8 cellular contexts compared by ENCODE assay signal in the genomic region with DNA sequence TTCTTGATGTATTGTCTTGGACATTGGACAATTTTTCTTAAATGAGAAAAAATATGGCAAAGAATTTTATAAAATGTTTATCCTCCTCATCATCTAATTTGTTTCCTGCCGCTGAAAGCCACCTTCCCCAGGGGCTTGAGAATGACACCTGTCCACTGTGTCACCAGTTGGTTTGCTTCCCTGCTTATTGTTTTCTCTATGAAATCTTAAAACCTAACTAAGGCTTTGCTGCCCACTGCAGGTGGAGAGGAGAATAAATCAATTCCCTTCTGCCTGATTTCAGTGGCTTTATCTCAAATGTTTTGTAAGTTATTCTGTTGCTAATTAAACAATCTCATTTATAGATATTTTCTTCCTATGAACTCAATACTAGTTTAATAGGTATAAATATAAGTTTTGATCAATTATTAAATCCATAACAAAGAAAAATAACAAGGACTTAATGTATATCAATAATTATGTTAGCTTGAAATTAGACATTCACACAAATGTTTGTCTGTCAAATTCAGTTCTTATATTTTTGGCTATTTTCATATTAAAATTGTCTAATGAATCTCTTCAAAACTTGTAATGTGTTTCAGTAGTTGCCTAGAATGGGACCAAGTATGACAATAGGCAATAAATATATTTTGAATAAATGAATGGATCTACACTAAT.
DNase-seq lines count a peak whose midpoint lies in the region; ATAC-seq, FAIRE-seq and TF ChIP-seq lines count a peak whose summit lies in the region.

No MANE protein-coding gene starts in this region.

- FAIRE-seq in bronchial epithelial cell (lab: Jason Lieb, UNC) = no peak

- no peak overlapping the region for H3K4me3 ChIP-seq in bronchial epithelial cell (ENCODE audit: low read depth, low read length)

- TF ChIP-seq CTCF in bronchial epithelial cell (IDR thresholded peaks at IDR 0.05; ENCODE audit: insufficient read depth, low read length, severe bottlenecking) = peak; percentile 48

- no peaks in the 10 kb centered on the region for H3K27me3 ChIP-seq in bronchial epithelial cell (ENCODE audit: control insufficient read depth, insufficient read depth, low read length)

- H3K36me3 ChIP-seq in bronchial epithelial cell (ENCODE audit: control insufficient read depth, insufficient read depth, low read length) = no peaks in the 10 kb centered on the region

- DNase-seq in CD1c-positive myeloid dendritic cell (ENCODE audit: extremely low spot score) (peak; percentile 8), NCI-H2227 (lab: John Stamatoyannopoulos, UW; ENCODE audit: unreplicated experiment) (peak; percentile 62), bronchial epithelial cell (ENCODE audit: low read depth) (peak; percentile 23), medulla oblongata (ENCODE audit: extremely low spot score) (peak; percentile 84)
- DNase-seq in activated CD4-positive, CD25-positive, alpha-beta regulatory T cell treated with anti-CD3 and anti-CD28 coated beads, Interleukin-2, amount 50 U/mL, for 72 hours = no peak
- DNase-seq in activated naive CD4-positive, alpha-beta T cell treated with Interleukin-2 at 50 U/mL for 16 hours = no peak

- peak; percentile 59 for ATAC-seq in GM18861 (IDR thresholded peaks at IDR 0.05; ENCODE audit: unreplicated experiment)
- ATAC-seq in HG03060 (IDR thresholded peaks at IDR 0.05; ENCODE audit: low read depth, unreplicated experiment) = peak; percentile 63

Comparison
In these comparisons a context has a peak if more than half of its experiments do, and no peak if none do; other contexts are left out.
1. DNase-seq: peak in CD1c-positive myeloid dendritic cell (single experiment), NCI-H2227 (single experiment), bronchial epithelial cell (single experiment) and medulla oblongata (single experiment); none in activated CD4-positive, CD25-positive, alpha-beta regulatory T cell treated with anti-CD3 and anti-CD28 coated beads, Interleukin-2, amount 50 U/mL, for 72 hours (single experiment) and activated naive CD4-positive, alpha-beta T cell treated with Interleukin-2 at 50 U/mL for 16 hours (single experiment).